11 cellular contexts compared by ENCODE assay signal in the genomic region with DNA sequence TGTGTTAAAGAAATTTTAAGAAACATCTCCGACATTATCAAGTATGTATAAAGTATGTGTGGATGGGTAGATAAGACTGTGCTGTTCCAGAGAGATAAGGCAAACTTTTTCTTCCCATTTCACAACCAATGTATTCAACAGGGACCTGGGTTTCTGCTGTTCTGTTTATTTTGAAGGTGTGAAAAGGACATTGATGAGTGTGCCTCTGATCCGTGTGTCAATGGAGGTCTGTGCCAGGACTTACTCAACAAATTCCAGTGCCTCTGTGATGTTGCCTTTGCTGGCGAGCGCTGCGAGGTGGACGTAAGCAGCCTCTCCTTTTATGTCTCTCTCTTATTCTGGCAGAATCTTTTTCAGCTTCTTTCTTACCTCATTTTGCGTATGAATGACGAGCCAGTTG.
DNase-seq lines count a peak whose midpoint lies in the region; ATAC-seq and TF ChIP-seq lines count a peak whose summit lies in the region.
"Had no signal": no experiment of that assay in that cellular context is flagged by ENCODE, and none has a peak within 500 bp of the region (broad histone marks: within the 10 kb centered on the region; RNA-seq: fewer than 3 reads in every experiment).

No MANE protein-coding gene starts in this region.

- H2AFZ ChIP-seq in neuronal stem cell (ENCODE audit: low read length): peak overlapping the region; percentile 68

- H3K4me3 ChIP-seq in astrocyte of the spinal cord (ENCODE audit: low read depth, low read length) (no peak overlapping the region), left ventricle myocardium inferior (no peak overlapping the region), neuronal stem cell (ENCODE audit: low read length in 2 of 2) (no peak overlapping the region), MG63 (no peak overlapping the region)

- H3K23ac ChIP-seq in neuronal stem cell (ENCODE audit: low read depth, low read length, poor library complexity): no peak overlapping the region

- no peak for ATAC-seq in HG02884 (IDR thresholded peaks at IDR 0.05; ENCODE audit: unreplicated experiment)

- no peak overlapping the region for H4K91ac ChIP-seq in neuronal stem cell (ENCODE audit: low read depth, low read length, poor library complexity)

- H2BK12ac ChIP-seq in neuronal stem cell (ENCODE audit: low read length): no peak overlapping the region

- H2BK5ac ChIP-seq in neuronal stem cell (ENCODE audit: low read length): no peak overlapping the region

- no peak overlapping the region for H2BK120ac ChIP-seq in neuronal stem cell (ENCODE audit: low read depth, low read length)

- H3K18ac ChIP-seq in neuronal stem cell (ENCODE audit: low read length): no peak overlapping the region

- H3K36me3 ChIP-seq in left ventricle myocardium inferior: no peaks in the 10 kb centered on the region
- H3K36me3 ChIP-seq in neuronal stem cell (replicated peaks in 1 of 2; ENCODE audit: control insufficient read depth in 2 of 2, insufficient read depth in 2 of 2, low read length in 2 of 2): no peaks in the 10 kb centered on the region
- H3K36me3 ChIP-seq in MG63: no peaks in the 10 kb centered on the region

- H3K4me2 ChIP-seq in neuronal stem cell (ENCODE audit: insufficient read depth, low read length, poor library complexity, severe bottlenecking): no peak overlapping the region

- no peaks in the 10 kb centered on the region for H3K9me3 ChIP-seq in left ventricle myocardium inferior (replicated peaks)
- no peaks in the 10 kb centered on the region for H3K9me3 ChIP-seq in neuronal stem cell (replicated peaks in 1 of 2; ENCODE audit: control insufficient read depth in 2 of 2, insufficient read depth in 1 of 2, low read depth in 1 of 2, low read length in 2 of 2)
- no peaks in the 10 kb centered on the region for H3K9me3 ChIP-seq in MG63

- H3K9ac ChIP-seq in neuronal stem cell (ENCODE audit: low read depth, low read length, poor library complexity): no peak overlapping the region

- no peak overlapping the region for H3K14ac ChIP-seq in neuronal stem cell (ENCODE audit: low read length)

- DNase-seq in ELR (ENCODE audit: low read depth) (peak; percentile 32), astrocyte of the spinal cord (ENCODE audit: low read depth, low spot score) (peak; percentile 79), left ventricle myocardium inferior (peak; percentile 54), neuronal stem cell (ENCODE audit: low spot score) (no peak), SIG-M5 treated with dmso at 0.1 percent for 504 hours (lab: John Stamatoyannopoulos, UW; ENCODE audit: unreplicated experiment) (no peak), MG63 (no peak)
- no peak for DNase-seq in activated CD4-positive, alpha-beta T cell treated with anti-CD3 and anti-CD28 coated beads for 1 hour
- DNase-seq: NCI-H1092, NCI-H526, nephron progenitor cell had no signal

- H2BK15ac ChIP-seq in neuronal stem cell (ENCODE audit: low read length): no peak overlapping the region

- H3K27me3 ChIP-seq in left ventricle myocardium inferior (ENCODE audit: low read depth): no peaks in the 10 kb centered on the region
- H3K27me3 ChIP-seq in neuronal stem cell (ENCODE audit: control insufficient read depth in 3 of 3, insufficient read depth in 3 of 3, low read depth in 1 of 3, low read length in 3 of 3): no peaks in the 10 kb centered on the region
- no peaks in the 10 kb centered on the region for H3K27me3 ChIP-seq in MG63

- H3K4me1 ChIP-seq in left ventricle myocardium inferior (no peaks in the 10 kb centered on the region), neuronal stem cell (ENCODE audit: control insufficient read depth in 2 of 2, insufficient read depth in 1 of 2, low read depth in 1 of 2, low read length in 2 of 2) (peaks cover 3 to 23% of the 10 kb centered on the region in 2 donors)

- no peak overlapping the region for H3K4ac ChIP-seq in neuronal stem cell (ENCODE audit: low read length)

- intact Hi-C loops in left ventricle myocardium inferior (cut with micrococcal nuclease): no loop called here

- in situ Hi-C loops in astrocyte of the spinal cord (cut with HindIII; ENCODE audit: low sequenced_read_pairs): no loop called here

- no peak overlapping the region for H4K8ac ChIP-seq in neuronal stem cell (ENCODE audit: low read depth, low read length)

- no peak for TF ChIP-seq CTCF in astrocyte of the spinal cord (IDR thresholded peaks at IDR 0.05; ENCODE audit: low read depth, low read length)
- TF ChIP-seq CTCF in left ventricle myocardium inferior (IDR thresholded peaks at IDR 0.05; ENCODE audit: borderline replicate concordance): no peak

- H3K27ac ChIP-seq in left ventricle myocardium inferior (replicated peaks) (no peak overlapping the region), neuronal stem cell (replicated peaks; ENCODE audit: low read length) (no peak overlapping the region)

- H2AK5ac ChIP-seq in neuronal stem cell (ENCODE audit: low read depth, low read length): no peak overlapping the region

- no CpG with 5 or more reads among the region's 8 CpGs for WGBS in neuronal stem cell (ENCODE audit: extremely low coverage in 2 of 2, insufficient read length in 2 of 2, insufficient replicate concordance in 1 of 2), 2 donors

- H3K79me1 ChIP-seq in neuronal stem cell (ENCODE audit: low read depth, low read length): no peaks in the 10 kb centered on the region

Comparison
In these comparisons a context has a peak if more than half of its experiments do, and no peak if none do; other contexts are left out.
1. DNase-seq: peak in ELR (single experiment), astrocyte of the spinal cord (single experiment) and left ventricle myocardium inferior (single experiment); none in neuronal stem cell (single experiment), SIG-M5 treated with dmso at 0.1 percent for 504 hours (single experiment), MG63 (single experiment) and activated CD4-positive, alpha-beta T cell treated with anti-CD3 and anti-CD28 coated beads for 1 hour (single experiment).